ENCODE assay signal across 10 cellular contexts in genomic region chr1:223307544-223307943, GRCh38.
"Had no signal": no experiment of that assay in that cellular context is flagged by ENCODE, and none has a peak within 500 bp of the region (broad histone marks: within the 10 kb centered on the region; RNA-seq: fewer than 3 reads in every experiment).

No MANE protein-coding gene starts in this region.

- H3K9me3 ChIP-seq: HAP-1 had no signal

- H3K4me3 Mint-ChIP-seq: GM23338, H9, HFFc6 had no signal

- H3K27ac ChIP-seq: GM23248 had no signal

- H3K4me3 ChIP-seq: GM23248, GM23338, HAP-1 had no signal

- H3K9ac ChIP-seq: GM23248 had no signal

- DNase-seq: GM23248, GOT3, H7, H9, HCEC 1CT, HFFc6 had no signal

- H3K4me2 ChIP-seq: GM23338 had no signal

- H3K4me1 ChIP-seq: HAP-1 had no signal

- H3K27ac Mint-ChIP-seq: GM23338, H9, HFFc6 had no signal

- H2AFZ ChIP-seq: GM23248, GM23338 had no signal

- H3K36me3 ChIP-seq: HAP-1 had no signal

- FAIRE-seq: H1, H54 had no signal

- H3K9me3 Mint-ChIP-seq: HFFc6 had no signal
